In genomic region chr6:94071835-94072234, GRCh38 we compare ENCODE assay signal across 1 cellular context.
TF ChIP-seq lines count a peak whose summit lies in the region.

No MANE protein-coding gene starts in this region.

TF ChIP-seq in HCT116, 20 proteins besides CTCF, POLR2A, EP300 and RAD21 (continued from another document):
- no peak for TF ChIP-seq ATF3 (IDR thresholded peaks at IDR 0.05)
- no peak for TF ChIP-seq EZH2 (IDR thresholded peaks at IDR 0.05)
- no peak for TF ChIP-seq EZH2phosphoT487 (IDR thresholded peaks at IDR 0.05; ENCODE audit: borderline replicate concordance)
- no peak for TF ChIP-seq MAX (IDR thresholded peaks at IDR 0.05)
- no peak for TF ChIP-seq CEBPB (IDR thresholded peaks at IDR 0.05; ENCODE audit: low read depth)
- no peak for TF ChIP-seq REST (IDR thresholded peaks at IDR 0.05; ENCODE audit: low read depth)
TF ChIP-seq in HCT116: peak in this region for 0.
